Comparison of ENCODE assay signal across 1 cellular context in the genomic region with DNA sequence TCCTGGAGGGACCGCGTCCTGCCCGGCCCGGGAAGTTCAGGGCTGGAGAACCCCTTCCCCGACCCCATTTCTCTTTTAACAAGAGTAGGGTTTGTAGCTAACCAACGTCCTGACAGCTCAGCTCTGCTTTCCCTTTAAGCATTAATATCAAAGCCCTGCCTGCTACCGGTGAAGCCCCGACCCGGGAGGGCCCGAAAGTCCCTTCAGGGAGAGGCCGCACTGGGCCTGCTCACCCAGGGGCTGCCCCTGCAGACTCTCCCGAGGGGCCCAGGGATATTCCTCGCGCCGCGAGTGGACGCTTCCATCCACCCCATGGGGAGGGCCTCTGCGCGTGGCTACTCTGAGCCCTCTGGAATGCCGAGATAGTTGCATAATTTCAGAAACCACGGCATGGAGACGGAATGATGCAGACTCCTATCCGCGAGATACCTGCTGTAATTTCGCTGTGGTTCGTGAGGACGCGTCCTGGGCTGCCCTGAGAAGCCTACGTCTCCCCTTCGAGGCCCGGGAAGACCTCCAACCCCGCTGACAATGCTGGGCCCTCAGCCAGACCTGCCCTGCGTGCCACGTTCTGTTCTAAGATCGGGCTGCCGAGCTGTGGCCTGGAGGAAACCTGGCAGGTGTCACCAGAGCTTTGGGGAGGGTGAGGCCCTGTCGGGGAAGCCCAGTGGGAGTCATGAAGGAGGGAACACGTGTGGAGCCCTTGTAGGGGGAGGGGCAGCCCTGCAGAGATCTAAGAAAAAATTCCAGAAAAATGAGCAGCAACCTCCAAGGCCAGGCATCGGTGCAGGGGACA.
TF ChIP-seq lines count a peak whose summit lies in the region.

No MANE protein-coding gene starts in this region.

TF ChIP-seq in HepG2, 621 proteins besides CTCF, POLR2A, EP300 and RAD21 (continued from another document and continues in another):
- TF ChIP-seq, protein P1, sequence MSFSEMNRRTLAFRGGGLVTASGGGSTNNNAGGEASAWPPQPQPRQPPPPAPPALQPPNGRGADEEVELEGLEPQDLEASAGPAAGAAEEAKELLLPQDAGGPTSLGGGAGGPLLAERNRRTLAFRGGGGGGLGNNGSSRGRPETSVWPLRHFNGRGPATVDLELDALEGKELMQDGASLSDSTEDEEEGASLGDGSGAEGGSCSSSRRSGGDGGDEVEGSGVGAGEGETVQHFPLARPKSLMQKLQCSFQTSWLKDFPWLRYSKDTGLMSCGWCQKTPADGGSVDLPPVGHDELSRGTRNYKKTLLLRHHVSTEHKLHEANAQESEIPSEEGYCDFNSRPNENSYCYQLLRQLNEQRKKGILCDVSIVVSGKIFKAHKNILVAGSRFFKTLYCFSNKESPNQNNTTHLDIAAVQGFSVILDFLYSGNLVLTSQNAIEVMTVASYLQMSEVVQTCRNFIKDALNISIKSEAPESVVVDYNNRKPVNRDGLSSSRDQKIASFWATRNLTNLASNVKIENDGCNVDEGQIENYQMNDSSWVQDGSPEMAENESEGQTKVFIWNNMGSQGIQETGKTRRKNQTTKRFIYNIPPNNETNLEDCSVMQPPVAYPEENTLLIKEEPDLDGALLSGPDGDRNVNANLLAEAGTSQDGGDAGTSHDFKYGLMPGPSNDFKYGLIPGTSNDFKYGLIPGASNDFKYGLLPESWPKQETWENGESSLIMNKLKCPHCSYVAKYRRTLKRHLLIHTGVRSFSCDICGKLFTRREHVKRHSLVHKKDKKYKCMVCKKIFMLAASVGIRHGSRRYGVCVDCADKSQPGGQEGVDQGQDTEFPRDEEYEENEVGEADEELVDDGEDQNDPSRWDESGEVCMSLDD (CRISPR knock-in tag; IDR thresholded peaks at IDR 0.05; ENCODE audit: borderline replicate concordance) = no peak; the same call in 1 of the 2 replicates
- TF ChIP-seq, protein P2, sequence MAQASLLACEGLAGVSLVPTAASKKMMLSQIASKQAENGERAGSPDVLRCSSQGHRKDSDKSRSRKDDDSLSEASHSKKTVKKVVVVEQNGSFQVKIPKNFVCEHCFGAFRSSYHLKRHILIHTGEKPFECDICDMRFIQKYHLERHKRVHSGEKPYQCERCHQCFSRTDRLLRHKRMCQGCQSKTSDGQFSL (CRISPR knock-in tag; IDR thresholded peaks at IDR 0.05) = no peak
- TF ChIP-seq, protein P3, sequence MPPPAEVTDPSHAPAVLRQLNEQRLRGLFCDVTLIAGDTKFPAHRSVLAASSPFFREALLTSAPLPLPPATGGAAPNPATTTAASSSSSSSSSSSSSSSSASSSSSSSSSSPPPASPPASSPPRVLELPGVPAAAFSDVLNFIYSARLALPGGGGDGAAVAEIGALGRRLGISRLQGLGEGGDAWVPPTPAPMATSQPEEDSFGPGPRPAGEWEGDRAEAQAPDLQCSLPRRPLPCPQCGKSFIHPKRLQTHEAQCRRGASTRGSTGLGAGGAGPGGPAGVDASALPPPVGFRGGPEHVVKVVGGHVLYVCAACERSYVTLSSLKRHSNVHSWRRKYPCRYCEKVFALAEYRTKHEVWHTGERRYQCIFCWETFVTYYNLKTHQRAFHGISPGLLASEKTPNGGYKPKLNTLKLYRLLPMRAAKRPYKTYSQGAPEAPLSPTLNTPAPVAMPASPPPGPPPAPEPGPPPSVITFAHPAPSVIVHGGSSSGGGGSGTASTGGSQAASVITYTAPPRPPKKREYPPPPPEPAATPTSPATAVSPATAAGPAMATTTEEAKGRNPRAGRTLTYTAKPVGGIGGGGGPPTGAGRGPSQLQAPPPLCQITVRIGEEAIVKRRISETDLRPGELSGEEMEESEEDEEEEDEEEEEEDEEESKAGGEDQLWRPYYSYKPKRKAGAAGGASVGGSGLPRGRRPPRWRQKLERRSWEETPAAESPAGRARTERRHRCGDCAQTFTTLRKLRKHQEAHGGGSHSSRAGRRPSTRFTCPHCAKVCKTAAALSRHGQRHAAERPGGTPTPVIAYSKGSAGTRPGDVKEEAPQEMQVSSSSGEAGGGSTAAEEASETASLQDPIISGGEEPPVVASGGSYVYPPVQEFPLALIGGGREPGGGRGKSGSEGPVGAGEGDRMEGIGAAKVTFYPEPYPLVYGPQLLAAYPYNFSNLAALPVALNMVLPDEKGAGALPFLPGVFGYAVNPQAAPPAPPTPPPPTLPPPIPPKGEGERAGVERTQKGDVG (CRISPR knock-in tag; IDR thresholded peaks at IDR 0.05; ENCODE audit: borderline replicate concordance) = no peak; the same call in 1 of the 2 replicates
- TF ChIP-seq, protein P4, sequence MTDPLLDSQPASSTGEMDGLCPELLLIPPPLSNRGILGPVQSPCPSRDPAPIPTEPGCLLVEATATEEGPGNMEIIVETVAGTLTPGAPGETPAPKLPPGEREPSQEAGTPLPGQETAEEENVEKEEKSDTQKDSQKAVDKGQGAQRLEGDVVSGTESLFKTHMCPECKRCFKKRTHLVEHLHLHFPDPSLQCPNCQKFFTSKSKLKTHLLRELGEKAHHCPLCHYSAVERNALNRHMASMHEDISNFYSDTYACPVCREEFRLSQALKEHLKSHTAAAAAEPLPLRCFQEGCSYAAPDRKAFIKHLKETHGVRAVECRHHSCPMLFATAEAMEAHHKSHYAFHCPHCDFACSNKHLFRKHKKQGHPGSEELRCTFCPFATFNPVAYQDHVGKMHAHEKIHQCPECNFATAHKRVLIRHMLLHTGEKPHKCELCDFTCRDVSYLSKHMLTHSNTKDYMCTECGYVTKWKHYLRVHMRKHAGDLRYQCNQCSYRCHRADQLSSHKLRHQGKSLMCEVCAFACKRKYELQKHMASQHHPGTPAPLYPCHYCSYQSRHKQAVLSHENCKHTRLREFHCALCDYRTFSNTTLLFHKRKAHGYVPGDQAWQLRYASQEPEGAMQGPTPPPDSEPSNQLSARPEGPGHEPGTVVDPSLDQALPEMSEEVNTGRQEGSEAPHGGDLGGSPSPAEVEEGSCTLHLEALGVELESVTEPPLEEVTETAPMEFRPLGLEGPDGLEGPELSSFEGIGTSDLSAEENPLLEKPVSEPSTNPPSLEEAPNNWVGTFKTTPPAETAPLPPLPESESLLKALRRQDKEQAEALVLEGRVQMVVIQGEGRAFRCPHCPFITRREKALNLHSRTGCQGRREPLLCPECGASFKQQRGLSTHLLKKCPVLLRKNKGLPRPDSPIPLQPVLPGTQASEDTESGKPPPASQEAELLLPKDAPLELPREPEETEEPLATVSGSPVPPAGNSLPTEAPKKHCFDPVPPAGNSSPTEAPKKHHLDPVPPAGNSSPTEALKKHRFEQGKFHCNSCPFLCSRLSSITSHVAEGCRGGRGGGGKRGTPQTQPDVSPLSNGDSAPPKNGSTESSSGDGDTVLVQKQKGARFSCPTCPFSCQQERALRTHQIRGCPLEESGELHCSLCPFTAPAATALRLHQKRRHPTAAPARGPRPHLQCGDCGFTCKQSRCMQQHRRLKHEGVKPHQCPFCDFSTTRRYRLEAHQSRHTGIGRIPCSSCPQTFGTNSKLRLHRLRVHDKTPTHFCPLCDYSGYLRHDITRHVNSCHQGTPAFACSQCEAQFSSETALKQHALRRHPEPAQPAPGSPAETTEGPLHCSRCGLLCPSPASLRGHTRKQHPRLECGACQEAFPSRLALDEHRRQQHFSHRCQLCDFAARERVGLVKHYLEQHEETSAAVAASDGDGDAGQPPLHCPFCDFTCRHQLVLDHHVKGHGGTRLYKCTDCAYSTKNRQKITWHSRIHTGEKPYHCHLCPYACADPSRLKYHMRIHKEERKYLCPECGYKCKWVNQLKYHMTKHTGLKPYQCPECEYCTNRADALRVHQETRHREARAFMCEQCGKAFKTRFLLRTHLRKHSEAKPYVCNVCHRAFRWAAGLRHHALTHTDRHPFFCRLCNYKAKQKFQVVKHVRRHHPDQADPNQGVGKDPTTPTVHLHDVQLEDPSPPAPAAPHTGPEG (CRISPR knock-in tag; IDR thresholded peaks at IDR 0.05) = no peak
- peak; percentile 61; the same call in 1 of the 2 replicates for TF ChIP-seq ZNF83 (CRISPR knock-in tag; IDR thresholded peaks at IDR 0.05; ENCODE audit: borderline replicate concordance)
- no peak for TF ChIP-seq PRMT3 (CRISPR knock-in tag; IDR thresholded peaks at IDR 0.05; ENCODE audit: borderline replicate concordance, low read depth)
- TF ChIP-seq, protein P5, sequence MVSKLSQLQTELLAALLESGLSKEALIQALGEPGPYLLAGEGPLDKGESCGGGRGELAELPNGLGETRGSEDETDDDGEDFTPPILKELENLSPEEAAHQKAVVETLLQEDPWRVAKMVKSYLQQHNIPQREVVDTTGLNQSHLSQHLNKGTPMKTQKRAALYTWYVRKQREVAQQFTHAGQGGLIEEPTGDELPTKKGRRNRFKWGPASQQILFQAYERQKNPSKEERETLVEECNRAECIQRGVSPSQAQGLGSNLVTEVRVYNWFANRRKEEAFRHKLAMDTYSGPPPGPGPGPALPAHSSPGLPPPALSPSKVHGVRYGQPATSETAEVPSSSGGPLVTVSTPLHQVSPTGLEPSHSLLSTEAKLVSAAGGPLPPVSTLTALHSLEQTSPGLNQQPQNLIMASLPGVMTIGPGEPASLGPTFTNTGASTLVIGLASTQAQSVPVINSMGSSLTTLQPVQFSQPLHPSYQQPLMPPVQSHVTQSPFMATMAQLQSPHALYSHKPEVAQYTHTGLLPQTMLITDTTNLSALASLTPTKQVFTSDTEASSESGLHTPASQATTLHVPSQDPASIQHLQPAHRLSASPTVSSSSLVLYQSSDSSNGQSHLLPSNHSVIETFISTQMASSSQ (IDR thresholded peaks at IDR 0.05; ENCODE audit: low read depth) = no peak
- TF ChIP-seq, protein P5 (CRISPR knock-in tag; IDR thresholded peaks at IDR 0.05; ENCODE audit: borderline replicate concordance) = 0 out of 2 replicates have a peak, but pooled peaks have one; percentile 19
- TF ChIP-seq, protein P6, sequence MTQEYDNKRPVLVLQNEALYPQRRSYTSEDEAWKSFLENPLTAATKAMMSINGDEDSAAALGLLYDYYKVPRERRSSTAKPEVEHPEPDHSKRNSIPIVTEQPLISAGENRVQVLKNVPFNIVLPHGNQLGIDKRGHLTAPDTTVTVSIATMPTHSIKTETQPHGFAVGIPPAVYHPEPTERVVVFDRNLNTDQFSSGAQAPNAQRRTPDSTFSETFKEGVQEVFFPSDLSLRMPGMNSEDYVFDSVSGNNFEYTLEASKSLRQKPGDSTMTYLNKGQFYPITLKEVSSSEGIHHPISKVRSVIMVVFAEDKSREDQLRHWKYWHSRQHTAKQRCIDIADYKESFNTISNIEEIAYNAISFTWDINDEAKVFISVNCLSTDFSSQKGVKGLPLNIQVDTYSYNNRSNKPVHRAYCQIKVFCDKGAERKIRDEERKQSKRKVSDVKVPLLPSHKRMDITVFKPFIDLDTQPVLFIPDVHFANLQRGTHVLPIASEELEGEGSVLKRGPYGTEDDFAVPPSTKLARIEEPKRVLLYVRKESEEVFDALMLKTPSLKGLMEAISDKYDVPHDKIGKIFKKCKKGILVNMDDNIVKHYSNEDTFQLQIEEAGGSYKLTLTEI (CRISPR knock-in tag; conservative IDR thresholded peaks at IDR 0.05) = no peak
- TF ChIP-seq SYNCRIP (IDR thresholded peaks at IDR 0.05; ENCODE audit: insufficient read depth, low read depth, low read length) = no peak
- TF ChIP-seq ZNF260 (CRISPR knock-in tag; IDR thresholded peaks at IDR 0.05; ENCODE audit: borderline replicate concordance, low read depth) = no peak
- TF ChIP-seq KDM2A (CRISPR knock-in tag; IDR thresholded peaks at IDR 0.05; ENCODE audit: borderline replicate concordance, low read depth) = peak; percentile 59; the same call in 1 of the 2 replicates
- TF ChIP-seq, protein P7, sequence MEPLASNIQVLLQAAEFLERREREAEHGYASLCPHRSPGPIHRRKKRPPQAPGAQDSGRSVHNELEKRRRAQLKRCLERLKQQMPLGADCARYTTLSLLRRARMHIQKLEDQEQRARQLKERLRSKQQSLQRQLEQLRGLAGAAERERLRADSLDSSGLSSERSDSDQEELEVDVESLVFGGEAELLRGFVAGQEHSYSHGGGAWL (CRISPR knock-in tag; IDR thresholded peaks at IDR 0.05) = no peak; the same call in none of the 2 replicates
- TF ChIP-seq ISX (CRISPR knock-in tag; conservative IDR thresholded peaks at IDR 0.05) = peak; percentile 67; the same call in 1 of the 2 replicates
